21 cellular contexts compared by ENCODE assay signal in genomic region chr19:742540-743075, GRCh38. TPM values are rescaled to one million over a fixed set of nuclear protein-coding genes. Genes with fewer than 3 reads are reported as not detected.
DNase-seq lines count a peak whose midpoint lies in the region; ATAC-seq, FAIRE-seq and TF ChIP-seq lines count a peak whose summit lies in the region.
"Had no signal": no experiment of that assay in that cellular context is flagged by ENCODE, and none has a peak within 500 bp of the region (broad histone marks: within the 10 kb centered on the region; RNA-seq: fewer than 3 reads in every experiment).

No MANE protein-coding gene starts in this region.

- H3K4me1 ChIP-seq in HepG2 (ENCODE audit: insufficient read depth, low read length) (peaks cover 57% of the 10 kb centered on the region), right lobe of liver (peaks cover 0 to 4% (median 0%) of the 10 kb centered on the region in 4 donors), hepatocyte (ENCODE audit: insufficient read depth) (peaks cover 11% of the 10 kb centered on the region), trophoblast cell (ENCODE audit: control insufficient read depth in 1 of 2, insufficient read depth in 2 of 2, low read length in 2 of 2) (no peaks in the 10 kb centered on the region), transverse colon (peaks cover 0 to 55% (median 20%) of the 10 kb centered on the region in 4 donors)
- H3K4me1 ChIP-seq: A549, HAP-1 had no signal

- H4K12ac ChIP-seq in trophoblast cell (ENCODE audit: low read depth, low read length): no peak overlapping the region

- no peaks in the 10 kb centered on the region for H3K9me2 ChIP-seq in hepatocyte (replicated peaks; ENCODE audit: insufficient read depth)

- no peak overlapping the region for H3K27ac ChIP-seq in HepG2 (ENCODE audit: extremely low read length, insufficient read depth, low read length)
- no peak overlapping the region for H3K27ac ChIP-seq in right lobe of liver
- peak overlapping the region; percentile 69 for H3K27ac ChIP-seq in hepatocyte
- H3K27ac ChIP-seq in trophoblast cell (ENCODE audit: low read depth, low read length): no peak overlapping the region
- peak overlapping the region in 3 of 4 donors; percentile 32 to 61 (median 38) for H3K27ac ChIP-seq in transverse colon
- H3K27ac ChIP-seq: 22Rv1, A549, GM23248 had no signal

- H3K4me2 ChIP-seq in HepG2 (ENCODE audit: low read depth, low read length) (no peak overlapping the region), hepatocyte (no peak overlapping the region), trophoblast cell (ENCODE audit: low read length) (no peak overlapping the region)
- H3K4me2 ChIP-seq: A549 had no signal

- TF ChIP-seq CTCF in HepG2 (CRISPR knock-in tag; IDR thresholded peaks at IDR 0.05): no peak
- TF ChIP-seq CTCF in right lobe of liver (IDR thresholded peaks at IDR 0.05): no peak
- TF ChIP-seq CTCF in hepatocyte (IDR thresholded peaks at IDR 0.05; ENCODE audit: poor library complexity): no peak
- TF ChIP-seq CTCF in transverse colon (IDR thresholded peaks at IDR 0.05): no peak

- H3K18ac ChIP-seq in trophoblast cell (ENCODE audit: low read length): no peak overlapping the region

- no peak overlapping the region for H3K4ac ChIP-seq in trophoblast cell (ENCODE audit: low read depth, low read length)

- no peaks in the 10 kb centered on the region for H4K20me1 ChIP-seq in HepG2 (ENCODE audit: insufficient read depth, low read length)
- no peaks in the 10 kb centered on the region for H4K20me1 ChIP-seq in hepatocyte (ENCODE audit: insufficient read depth, poor library complexity, severe bottlenecking)

- H3K14ac ChIP-seq in trophoblast cell (ENCODE audit: low read length): no peak overlapping the region

- no peak overlapping the region for H2AK5ac ChIP-seq in trophoblast cell (ENCODE audit: low read length)

- H3K23ac ChIP-seq in trophoblast cell (ENCODE audit: low read length): no peak overlapping the region

- no peak overlapping the region for H4K91ac ChIP-seq in trophoblast cell (ENCODE audit: low read depth, low read length)

- H3K4me3 ChIP-seq in HepG2 (replicated peaks in 1 of 3; ENCODE audit: insufficient read depth in 1 of 3, low read depth in 2 of 3, low read length in 3 of 3) (no peak overlapping the region), right lobe of liver (no peak overlapping the region), hepatocyte (no peak overlapping the region), trophoblast cell (ENCODE audit: low read depth, low read length) (peak overlapping the region; percentile 39), transverse colon (no peak overlapping the region)
- H3K4me3 ChIP-seq: A549; BLaER1 treated with 17β-estradiol and CSF1 and Interleukin-3, amounts not matched to agents 10 nM and 100 nM; GM23248; HAP-1 had no signal

- H3K36me3 ChIP-seq in HepG2 (replicated peaks in 1 of 2; ENCODE audit: control insufficient read depth in 1 of 2, insufficient read depth in 2 of 2, low read length in 2 of 2) (no peaks in the 10 kb centered on the region), right lobe of liver (no peaks in the 10 kb centered on the region), hepatocyte (replicated peaks; ENCODE audit: insufficient read depth, low read depth) (no peaks in the 10 kb centered on the region), trophoblast cell (ENCODE audit: control insufficient read depth in 1 of 2, insufficient read depth in 2 of 2, low read length in 2 of 2) (no peaks in the 10 kb centered on the region), transverse colon (no peaks in the 10 kb centered on the region)
- H3K36me3 ChIP-seq: HAP-1 had no signal

- ATAC-seq in HepG2 (no peak), right lobe of liver (no peak)
- ATAC-seq: A549 had no signal

- no peak for DNase-seq in HepG2 (ENCODE audit: low spot score)
- no peak for DNase-seq in right lobe of liver
- DNase-seq in hepatocyte (ENCODE audit: low spot score): no peak
- DNase-seq in trophoblast cell: peak; percentile 50 to 53
- no peak for DNase-seq in transverse colon
- no peak for DNase-seq in RPMI8226
- no peak for DNase-seq in KBM-7
- no peak for DNase-seq in stimulated activated CD4-positive, alpha-beta T cell treated with anti-CD3 and anti-CD28 coated beads, Interleukin-15, amount 100 ng/mL, for 24 hours
- DNase-seq: AML-193; CD8-positive, alpha-beta memory T cell; DMS 273 treated with DMSO at 0.1 percent for 48 hours; GM23248 had no signal

- no peak overlapping the region for H2BK120ac ChIP-seq in trophoblast cell (ENCODE audit: insufficient read depth, low read length, poor library complexity)

- no peak for TF ChIP-seq RAD21 in HepG2 (CRISPR knock-in tag; IDR thresholded peaks at IDR 0.05)

- in situ Hi-C loops in HepG2 (cut with HindIII; ENCODE audit: extremely low pct_ligation_motif_present, low pct_unique_long_range_greater_than_20kb): no loop called here
- in situ Hi-C loops in transverse colon (cut with MboI; ENCODE audit: low pct_ligation_motif_present in 1 of 4, low pct_unique_long_range_greater_than_20kb in 1 of 4, low sequenced_read_pairs in 3 of 4): no loop called here
- in situ Hi-C loops in KBM-7 (cut with MboI; ENCODE audit: low pct_unique_long_range_greater_than_20kb, low sequenced_read_pairs): no loop called here

- TF ChIP-seq POLR2A in HepG2 (IDR thresholded peaks at IDR 0.05; ENCODE audit: insufficient read depth in 1 of 2, low read depth in 2 of 2, low read length in 2 of 2): no peak
- no peak for TF ChIP-seq POLR2A in right lobe of liver (IDR thresholded peaks at IDR 0.05)
- no peak for TF ChIP-seq POLR2A in transverse colon (IDR thresholded peaks at IDR 0.05)

- H2BK5ac ChIP-seq in trophoblast cell (ENCODE audit: low read depth, low read length, poor library complexity): no peak overlapping the region

- no peak overlapping the region for H2AFZ ChIP-seq in HepG2 (ENCODE audit: low read length)
- no peak overlapping the region for H2AFZ ChIP-seq in hepatocyte
- no peak overlapping the region for H2AFZ ChIP-seq in trophoblast cell (ENCODE audit: insufficient read depth, low read length, poor library complexity)
- H2AFZ ChIP-seq: GM23248 had no signal

- POLR2A ChIA-PET in HepG2 (lab: Yijun Ruan, JAX): interaction anchor here (0.5 to 1.3 kb wide), 2 partner anchors 62 to 290 kb away, joined by 3 to 4 read pairs; no protein-coding TSS in a partner anchor

- H3K27me3 ChIP-seq in HepG2 (ENCODE audit: control insufficient read depth in 1 of 2, insufficient read depth in 2 of 2, low read length in 2 of 2): no peaks in the 10 kb centered on the region
- no peaks in the 10 kb centered on the region for H3K27me3 ChIP-seq in right lobe of liver
- no peaks in the 10 kb centered on the region for H3K27me3 ChIP-seq in hepatocyte
- no peaks in the 10 kb centered on the region for H3K27me3 ChIP-seq in trophoblast cell (ENCODE audit: insufficient read depth, low read length)
- no peaks in the 10 kb centered on the region for H3K27me3 ChIP-seq in transverse colon
- H3K27me3 ChIP-seq: BLaER1 treated with 17β-estradiol and CSF1 and Interleukin-3, amounts not matched to agents 10 nM and 100 nM had no signal

- intact Hi-C loops in HepG2 (cut with micrococcal nuclease; ENCODE audit: unreplicated experiment) (no loop called here), right lobe of liver (cut with DNase I) (no loop called here), transverse colon (cut with DNase I; ENCODE audit: low total_unique reads) (no loop called here)

- H4K8ac ChIP-seq in trophoblast cell (ENCODE audit: low read depth, low read length): no peak overlapping the region

- H2BK12ac ChIP-seq in trophoblast cell (ENCODE audit: low read length): no peak overlapping the region

- WGBS in HepG2 (ENCODE audit: low lambda C conversion rate): 95% methylated on average over 21 of the region's 24 CpGs
- WGBS in right lobe of liver (ENCODE audit: insufficient coverage, low coverage, low lambda C conversion rate, missing lambda C conversion rate): 96% methylated on average over 14 of the region's 24 CpGs
- 97% methylated on average over 21 of the region's 24 CpGs for WGBS in hepatocyte (ENCODE audit: low lambda C conversion rate, missing lambda C conversion rate)
- no CpG with 5 or more reads among the region's 24 CpGs for WGBS in trophoblast cell (ENCODE audit: extremely low coverage, insufficient coverage, insufficient read length)
- 79% methylated on average over 24 of the region's 24 CpGs; no CpG with 5 or more reads in 1 of the 2 donors for WGBS in transverse colon (ENCODE audit: low coverage in 1 of 2), 2 donors

- H3K79me2 ChIP-seq in HepG2 (ENCODE audit: insufficient read depth, low read length) (no peaks in the 10 kb centered on the region), hepatocyte (no peaks in the 10 kb centered on the region), trophoblast cell (ENCODE audit: control insufficient read depth, insufficient read depth, low read length, poor library complexity) (no peaks in the 10 kb centered on the region)

- CTCF ChIA-PET in HepG2 (lab: Yijun Ruan, JAX; ENCODE audit: low intra/inter-chr PET ratio, low total read pairs): no interaction called here

- H3K9me3 ChIP-seq in HepG2 (ENCODE audit: low read length) (no peaks in the 10 kb centered on the region), right lobe of liver (no peaks in the 10 kb centered on the region), hepatocyte (ENCODE audit: low read depth) (no peaks in the 10 kb centered on the region), trophoblast cell (ENCODE audit: insufficient read depth, low read depth, low read length) (peaks cover 14% of the 10 kb centered on the region), transverse colon (no peaks in the 10 kb centered on the region)

- H3K9ac ChIP-seq in HepG2 (ENCODE audit: insufficient read depth, low read depth, low read length) (no peak overlapping the region), trophoblast cell (ENCODE audit: low read length) (no peak overlapping the region)
- H3K9ac ChIP-seq: BLaER1 treated with 17β-estradiol and CSF1 and Interleukin-3, amounts not matched to agents 10 nM and 100 nM; GM23248 had no signal

- no peaks in the 10 kb centered on the region for H3K79me1 ChIP-seq in trophoblast cell (ENCODE audit: low read length)

- no peak for FAIRE-seq in HepG2 (lab: Jason Lieb, UNC)
- FAIRE-seq: A549, G401.6, GM12891, GM18507 had no signal

- TF ChIP-seq EP300 in HepG2 (IDR thresholded peaks at IDR 0.05; ENCODE audit: low read depth in 2 of 2, low read length in 2 of 2): no peak
- TF ChIP-seq EP300 in HepG2 (CRISPR knock-in tag; IDR thresholded peaks at IDR 0.05; ENCODE audit: borderline replicate concordance): no peak
- TF ChIP-seq EP300 in transverse colon (IDR thresholded peaks at IDR 0.05; ENCODE audit: low read depth): no peak

- BruUV-seq in HepG2 (replicated peaks; lab: Mats Ljungman, UMichigan): no TSS peak

RNA-seq across cellular contexts. Expression of gene MISP, which starts 8.3 kb away (rescaled TPM):
- 1.1 and 1.3 TPM in 2 replicates for total RNA-seq in HepG2 (2016; rRNA removed; fragmentation: Illumina TruSeq; extraction: Trizol)
- total RNA-seq in HepG2 (2016; cell fraction: cytosol; rRNA removed; fragmentation: Illumina TruSeq; extraction: Trizol; ENCODE audit: low read depth): 0.30 and 0.35 TPM in 2 replicates
- total RNA-seq in HepG2 (2016; cell fraction: insoluble cytoplasmic fraction; rRNA removed; fragmentation: Illumina TruSeq; extraction: Trizol): 0.77 and 1.3 TPM in 2 replicates
- total RNA-seq in HepG2 (2016; cell fraction: membrane; rRNA removed; fragmentation: Illumina TruSeq; extraction: Trizol): 0.77 and 0.96 TPM in 2 replicates
- 0.78 and 0.99 TPM in 2 replicates for total RNA-seq in HepG2 (2016; cell fraction: nucleus; rRNA removed; fragmentation: Illumina TruSeq; extraction: Trizol)
- 0.67 and 0.71 TPM in 2 replicates for polyA plus RNA-seq in HepG2 (2011; rRNA removed)
- polyA plus RNA-seq in HepG2 (2011; cell fraction: cytosol; rRNA removed): 0.53 and 0.71 TPM in 2 replicates
- 0.81 and 0.85 TPM in 2 replicates for polyA plus RNA-seq in HepG2 (2011; cell fraction: nucleus; rRNA removed)
- polyA plus RNA-seq in HepG2 (2012): 2.1 and 3.1 TPM in 2 replicates
- polyA plus RNA-seq in HepG2 (2016; cell fraction: cytosol; fragmentation: Illumina TruSeq; extraction: Trizol; ENCODE audit: low read depth): 0.23 and 0.32 TPM in 2 replicates
- 1.2 and 1.5 TPM in 2 replicates for polyA plus RNA-seq in HepG2 (2016; cell fraction: insoluble cytoplasmic fraction; fragmentation: Illumina TruSeq; extraction: Trizol; ENCODE audit: low read depth)
- polyA plus RNA-seq in HepG2 (2016; cell fraction: membrane; fragmentation: Illumina TruSeq; extraction: Trizol; ENCODE audit: low read depth): 0.40 and 0.79 TPM in 2 replicates
- polyA plus RNA-seq in HepG2 (2016; cell fraction: nucleus; fragmentation: Illumina TruSeq; extraction: Trizol; ENCODE audit: insufficient read depth, low read depth): 1.2 and 1.6 TPM in 2 replicates
- polyA minus RNA-seq in HepG2 (2011; rRNA and poly(A)+ RNA removed; ENCODE audit: low replicate concordance): 1.2 and 37.0 TPM in 2 replicates
- polyA minus RNA-seq in HepG2 (2011; cell fraction: cytosol; rRNA and poly(A)+ RNA removed): 0.62 and 0.99 TPM in 2 replicates
- polyA minus RNA-seq in HepG2 (2011; cell fraction: nucleus; rRNA and poly(A)+ RNA removed): 0.37 and 0.39 TPM in 2 replicates
- total RNA-seq in right lobe of liver: under 1 TPM in 1 of 6 experiments, not detected in 5; 0.09 TPM
- 35.7 and 43.7 TPM in 2 replicates for total RNA-seq in hepatocyte
- 38.4 and 50.9 TPM in 2 replicates for polyA plus RNA-seq in hepatocyte
- 0.15 and 0.19 TPM in 2 replicates for polyA plus RNA-seq in trophoblast cell (2013)
- 100 to 1,000 TPM; 197 to 501 (median 402) TPM for total RNA-seq in transverse colon
- total RNA-seq: CD8-positive, alpha-beta memory T cell; GM23248; H4 had no signal
- polyA plus RNA-seq: CD8-positive, alpha-beta memory T cell; GM23248 had no signal

RNA-seq across cellular contexts. Expression of gene PALM, which starts 33.9 kb away (rescaled TPM):
- 9.7 and 10.8 TPM in 2 replicates for total RNA-seq in HepG2 (2016; rRNA removed; fragmentation: Illumina TruSeq; extraction: Trizol)
- 8.3 and 10.1 TPM in 2 replicates for total RNA-seq in HepG2 (2016; cell fraction: cytosol; rRNA removed; fragmentation: Illumina TruSeq; extraction: Trizol; ENCODE audit: low read depth)
- 6.4 and 11.8 TPM in 2 replicates for total RNA-seq in HepG2 (2016; cell fraction: insoluble cytoplasmic fraction; rRNA removed; fragmentation: Illumina TruSeq; extraction: Trizol)
- total RNA-seq in HepG2 (2016; cell fraction: membrane; rRNA removed; fragmentation: Illumina TruSeq; extraction: Trizol): 16.6 and 19.9 TPM in 2 replicates
- 6.7 and 6.9 TPM in 2 replicates for total RNA-seq in HepG2 (2016; cell fraction: nucleus; rRNA removed; fragmentation: Illumina TruSeq; extraction: Trizol)
- polyA plus RNA-seq in HepG2 (2011; rRNA removed): 4.0 and 5.4 TPM in 2 replicates
- polyA plus RNA-seq in HepG2 (2011; cell fraction: cytosol; rRNA removed): 3.7 and 4.7 TPM in 2 replicates
- 6.0 and 7.8 TPM in 2 replicates for polyA plus RNA-seq in HepG2 (2011; cell fraction: nucleus; rRNA removed)
- polyA plus RNA-seq in HepG2 (2012): 12.4 and 19.1 TPM in 2 replicates
- 9.4 and 11.9 TPM in 2 replicates for polyA plus RNA-seq in HepG2 (2016; cell fraction: cytosol; fragmentation: Illumina TruSeq; extraction: Trizol; ENCODE audit: low read depth)
- 15.1 and 19.3 TPM in 2 replicates for polyA plus RNA-seq in HepG2 (2016; cell fraction: insoluble cytoplasmic fraction; fragmentation: Illumina TruSeq; extraction: Trizol; ENCODE audit: low read depth)
- 19.1 and 21.1 TPM in 2 replicates for polyA plus RNA-seq in HepG2 (2016; cell fraction: membrane; fragmentation: Illumina TruSeq; extraction: Trizol; ENCODE audit: low read depth)
- polyA plus RNA-seq in HepG2 (2016; cell fraction: nucleus; fragmentation: Illumina TruSeq; extraction: Trizol; ENCODE audit: insufficient read depth, low read depth): 18.9 and 19.6 TPM in 2 replicates
- 1.1 and 5.2 TPM in 2 replicates for polyA minus RNA-seq in HepG2 (2011; rRNA and poly(A)+ RNA removed; ENCODE audit: low replicate concordance)
- 5.4 and 5.6 TPM in 2 replicates for polyA minus RNA-seq in HepG2 (2011; cell fraction: cytosol; rRNA and poly(A)+ RNA removed)
- 2.2 TPM in 2 replicates for polyA minus RNA-seq in HepG2 (2011; cell fraction: nucleus; rRNA and poly(A)+ RNA removed)
- 10 to 100 TPM in 2 of 6 experiments, 1 to 10 TPM in 4; 4.6 to 12.7 (median 7.1) TPM for total RNA-seq in right lobe of liver
- 27.2 and 34.9 TPM in 2 replicates for total RNA-seq in hepatocyte
- polyA plus RNA-seq in hepatocyte: 22.1 and 23.0 TPM in 2 replicates
- 11.3 and 12.7 TPM in 2 replicates for polyA plus RNA-seq in trophoblast cell (2013)
- 10 to 100 TPM; 14.1 to 99.3 (median 29.8) TPM for total RNA-seq in transverse colon
- total RNA-seq: CD8-positive, alpha-beta memory T cell; HT-29 had no signal
- polyA plus RNA-seq: CD8-positive, alpha-beta memory T cell had no signal

RNA-seq across cellular contexts. Expression of gene PRSS57, which starts 47.4 kb away (rescaled TPM):
- total RNA-seq in HepG2 (2016; rRNA removed; fragmentation: Illumina TruSeq; extraction: Trizol): not detected in 2 replicates
- total RNA-seq in HepG2 (2016; cell fraction: cytosol; rRNA removed; fragmentation: Illumina TruSeq; extraction: Trizol; ENCODE audit: low read depth): not detected in 2 replicates
- total RNA-seq in HepG2 (2016; cell fraction: insoluble cytoplasmic fraction; rRNA removed; fragmentation: Illumina TruSeq; extraction: Trizol): not detected in 2 replicates
- not detected in 2 replicates for total RNA-seq in HepG2 (2016; cell fraction: membrane; rRNA removed; fragmentation: Illumina TruSeq; extraction: Trizol)
- not detected in 2 replicates for total RNA-seq in HepG2 (2016; cell fraction: nucleus; rRNA removed; fragmentation: Illumina TruSeq; extraction: Trizol)
- 0.12 and 0.20 TPM in 2 replicates for polyA plus RNA-seq in HepG2 (2011; rRNA removed)
- 0.10 and 0.20 TPM in 2 replicates for polyA plus RNA-seq in HepG2 (2011; cell fraction: cytosol; rRNA removed)
- polyA plus RNA-seq in HepG2 (2011; cell fraction: nucleus; rRNA removed): not detected in 2 replicates
- polyA plus RNA-seq in HepG2 (2012): 0.13 and 0.16 TPM in 2 replicates
- polyA plus RNA-seq in HepG2 (2016; cell fraction: cytosol; fragmentation: Illumina TruSeq; extraction: Trizol; ENCODE audit: low read depth): not detected in 2 replicates
- polyA plus RNA-seq in HepG2 (2016; cell fraction: insoluble cytoplasmic fraction; fragmentation: Illumina TruSeq; extraction: Trizol; ENCODE audit: low read depth): not detected in 2 replicates
- polyA plus RNA-seq in HepG2 (2016; cell fraction: membrane; fragmentation: Illumina TruSeq; extraction: Trizol; ENCODE audit: low read depth): not detected in 2 replicates
- not detected in 2 replicates for polyA plus RNA-seq in HepG2 (2016; cell fraction: nucleus; fragmentation: Illumina TruSeq; extraction: Trizol; ENCODE audit: insufficient read depth, low read depth)
- not detected in 2 replicates for polyA minus RNA-seq in HepG2 (2011; rRNA and poly(A)+ RNA removed; ENCODE audit: low replicate concordance)
- not detected in 2 replicates for polyA minus RNA-seq in HepG2 (2011; cell fraction: cytosol; rRNA and poly(A)+ RNA removed)
- polyA minus RNA-seq in HepG2 (2011; cell fraction: nucleus; rRNA and poly(A)+ RNA removed): not detected in 2 replicates
- total RNA-seq in right lobe of liver: under 1 TPM in 1 of 6 experiments, not detected in 5; 0.20 TPM
- total RNA-seq in hepatocyte: 0.16 and 2.4 TPM in 2 replicates
- polyA plus RNA-seq in hepatocyte: 1.2 TPM in 1 of 2 replicates, not detected in the other
- 0.04 TPM in 1 of 2 replicates, not detected in the other for polyA plus RNA-seq in trophoblast cell (2013)
- not detected for total RNA-seq in transverse colon
- total RNA-seq: CD8-positive, alpha-beta memory T cell; GM23248; H4; HT-29 had no signal
- polyA plus RNA-seq: CD8-positive, alpha-beta memory T cell; GM23248 had no signal

RNA-seq across cellular contexts. Expression of gene PTBP1, which starts 54.6 kb away (rescaled TPM):
- total RNA-seq in HepG2 (2016; rRNA removed; fragmentation: Illumina TruSeq; extraction: Trizol) (188 and 195 TPM in 2 replicates), right lobe of liver (100 to 1,000 TPM in 5 of 6 experiments, 10 to 100 TPM in 1; 91.1 to 150 (median 129) TPM), hepatocyte (144 and 178 TPM in 2 replicates), transverse colon (100 to 1,000 TPM; 145 to 258 (median 194) TPM)
- 49.8 and 51.1 TPM in 2 replicates for total RNA-seq in HepG2 (2016; cell fraction: cytosol; rRNA removed; fragmentation: Illumina TruSeq; extraction: Trizol; ENCODE audit: low read depth)
- 161 and 198 TPM in 2 replicates for total RNA-seq in HepG2 (2016; cell fraction: insoluble cytoplasmic fraction; rRNA removed; fragmentation: Illumina TruSeq; extraction: Trizol)
- total RNA-seq in HepG2 (2016; cell fraction: membrane; rRNA removed; fragmentation: Illumina TruSeq; extraction: Trizol): 106 and 109 TPM in 2 replicates
- 117 and 125 TPM in 2 replicates for total RNA-seq in HepG2 (2016; cell fraction: nucleus; rRNA removed; fragmentation: Illumina TruSeq; extraction: Trizol)
- polyA plus RNA-seq in HepG2 (2011; rRNA removed) (288 and 314 TPM in 2 replicates), hepatocyte (204 and 219 TPM in 2 replicates)
- polyA plus RNA-seq in HepG2 (2011; cell fraction: cytosol; rRNA removed): 80.5 and 107 TPM in 2 replicates
- 339 and 475 TPM in 2 replicates for polyA plus RNA-seq in HepG2 (2011; cell fraction: nucleus; rRNA removed)
- polyA plus RNA-seq in HepG2 (2012): 291 and 347 TPM in 2 replicates
- 51.1 and 55.1 TPM in 2 replicates for polyA plus RNA-seq in HepG2 (2016; cell fraction: cytosol; fragmentation: Illumina TruSeq; extraction: Trizol; ENCODE audit: low read depth)
- polyA plus RNA-seq in HepG2 (2016; cell fraction: insoluble cytoplasmic fraction; fragmentation: Illumina TruSeq; extraction: Trizol; ENCODE audit: low read depth): 208 and 235 TPM in 2 replicates
- 112 TPM in 2 replicates for polyA plus RNA-seq in HepG2 (2016; cell fraction: membrane; fragmentation: Illumina TruSeq; extraction: Trizol; ENCODE audit: low read depth)
- polyA plus RNA-seq in HepG2 (2016; cell fraction: nucleus; fragmentation: Illumina TruSeq; extraction: Trizol; ENCODE audit: insufficient read depth, low read depth): 264 and 280 TPM in 2 replicates
- polyA minus RNA-seq in HepG2 (2011; rRNA and poly(A)+ RNA removed; ENCODE audit: low replicate concordance): 302 and 434 TPM in 2 replicates
- 155 and 182 TPM in 2 replicates for polyA minus RNA-seq in HepG2 (2011; cell fraction: cytosol; rRNA and poly(A)+ RNA removed)
- polyA minus RNA-seq in HepG2 (2011; cell fraction: nucleus; rRNA and poly(A)+ RNA removed): 142 and 164 TPM in 2 replicates
- polyA plus RNA-seq in trophoblast cell (2013): 654 and 679 TPM in 2 replicates

Comparison
In these comparisons a context has a peak if more than half of its experiments do, and no peak if none do; other contexts are left out.
1. DNase-seq: peak in trophoblast cell (2 of 2); none in HepG2 (single experiment), right lobe of liver (0 of 3), hepatocyte (single experiment), transverse colon (single experiment), RPMI8226 (single experiment), KBM-7 (single experiment) and stimulated activated CD4-positive, alpha-beta T cell treated with anti-CD3 and anti-CD28 coated beads, Interleukin-15, amount 100 ng/mL, for 24 hours (single experiment).
2. H3K27ac ChIP-seq: peak in hepatocyte (single experiment) and transverse colon (3 of 4); none in HepG2 (single experiment), right lobe of liver (0 of 3) and trophoblast cell (single experiment).
3. RNA of gene MISP, which starts 8.3 kb away (total RNA-seq): 197 to 501 TPM in transverse colon and 35.7 to 43.7 TPM in hepatocyte; 0.30 to 1.3 TPM in HepG2 and 0.09 TPM in right lobe of liver; every median in the first group is over 10 times any median in the second.